26 cellular contexts compared by ENCODE assay signal in the genomic region with DNA sequence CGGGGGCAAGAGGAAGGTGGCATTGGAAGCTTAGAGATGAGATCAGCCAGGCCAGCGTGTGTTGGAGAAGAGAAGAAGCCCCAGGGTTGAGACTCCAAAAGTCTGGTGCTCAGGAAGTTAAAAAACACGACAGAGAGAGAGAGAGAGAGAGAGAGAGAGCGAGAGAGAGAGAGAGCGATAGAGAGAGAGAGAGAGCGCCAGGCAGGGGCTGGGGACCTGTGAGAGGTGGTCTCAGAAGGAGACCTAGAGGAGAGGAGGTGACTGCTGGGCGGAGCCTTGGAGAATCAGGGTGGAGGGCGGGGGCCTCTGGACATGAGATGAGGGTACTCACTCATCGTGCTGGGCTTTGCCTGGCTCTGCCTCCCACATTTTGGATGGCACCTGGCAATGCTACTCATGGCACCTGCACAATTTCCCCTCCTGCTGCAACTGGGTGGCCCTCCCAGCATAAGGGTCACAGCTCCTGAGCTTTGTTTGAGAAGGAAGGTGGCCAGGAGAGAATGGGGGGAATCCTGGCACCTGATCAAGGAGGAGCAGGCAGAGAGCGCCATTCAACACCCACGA. TPM values are rescaled to one million over a fixed set of nuclear protein-coding genes. Genes with fewer than 3 reads are reported as not detected.
DNase-seq lines count a peak whose midpoint lies in the region; ATAC-seq and TF ChIP-seq lines count a peak whose summit lies in the region.
"Had no signal": no experiment of that assay in that cellular context is flagged by ENCODE, and none has a peak within 500 bp of the region (broad histone marks: within the 10 kb centered on the region; RNA-seq: fewer than 3 reads in every experiment).

No MANE protein-coding gene starts in this region.

- no peaks in the 10 kb centered on the region for H3K36me3 Mint-ChIP-seq in natural killer cell treated with Interleukin-12 subunit alpha and Interleukin-12 subunit beta and Interleukin-15 and Interleukin-18, amount 100 ng/mL, for 72 hours
- H3K36me3 Mint-ChIP-seq in natural killer cell (no peaks in the 10 kb centered on the region), chondrocyte (ENCODE audit: low read depth) (peaks cover 3% of the 10 kb centered on the region), osteocyte (ENCODE audit: unreplicated experiment) (peaks cover 7% of the 10 kb centered on the region)
- H3K36me3 Mint-ChIP-seq: activated naive CD4-positive, alpha-beta T cell treated with anti-CD3 and anti-CD28 coated beads, Interleukin-2, amount 50 U/mL, for 24 hours; CD8-positive, alpha-beta memory T cell; naive B cell had no signal

- no peak overlapping the region for H3K4me3 Mint-ChIP-seq in natural killer cell treated with Interleukin-12 subunit alpha and Interleukin-12 subunit beta and Interleukin-15 and Interleukin-18, amount 100 ng/mL, for 72 hours
- H3K4me3 Mint-ChIP-seq in natural killer cell (no peak overlapping the region), chondrocyte (ENCODE audit: unreplicated experiment) (no peak overlapping the region), osteocyte (ENCODE audit: unreplicated experiment) (no peak overlapping the region)
- H3K4me3 Mint-ChIP-seq: activated naive CD4-positive, alpha-beta T cell treated with anti-CD3 and anti-CD28 coated beads, Interleukin-2, amount 50 U/mL, for 24 hours; CD8-positive, alpha-beta memory T cell; naive B cell had no signal

- TF ChIP-seq CTCF in natural killer cell (IDR thresholded peaks at IDR 0.05) (no peak), chondrocyte (IDR thresholded peaks at IDR 0.05) (no peak), osteocyte (IDR thresholded peaks at IDR 0.05) (no peak)

- peaks cover 8 to 10% of the 10 kb centered on the region in 2 donors for H3K27me3 Mint-ChIP-seq in natural killer cell treated with Interleukin-12 subunit alpha and Interleukin-12 subunit beta and Interleukin-15 and Interleukin-18, amount 100 ng/mL, for 72 hours
- H3K27me3 Mint-ChIP-seq in natural killer cell (ENCODE audit: low read depth in 2 of 2) = peaks cover 0 to 9% of the 10 kb centered on the region in 2 donors
- H3K27me3 Mint-ChIP-seq in chondrocyte (ENCODE audit: low read depth) = no peaks in the 10 kb centered on the region
- H3K27me3 Mint-ChIP-seq in osteocyte (ENCODE audit: unreplicated experiment) = no peaks in the 10 kb centered on the region

- no peak for ATAC-seq in natural killer cell treated with Interleukin-12 subunit alpha and Interleukin-12 subunit beta and Interleukin-15 and Interleukin-18, amount 100 ng/mL, for 72 hours
- no peak for ATAC-seq in natural killer cell
- ATAC-seq in HG03039 (IDR thresholded peaks at IDR 0.05; ENCODE audit: unreplicated experiment) = no peak
- ATAC-seq: GM12878 had no signal

- peak; percentile 47 for DNase-seq in natural killer cell treated with Interleukin-12 subunit alpha and Interleukin-12 subunit beta and Interleukin-15 and Interleukin-18, amount 100 ng/mL, for 72 hours (ENCODE audit: low spot score)
- DNase-seq in natural killer cell (no peak), chondrocyte (ENCODE audit: low spot score) (no peak), osteocyte (ENCODE audit: extremely low spot score, unreplicated experiment) (no peak), DMS114 treated with DMSO at 0.1 percent for 48 hours (lab: John Stamatoyannopoulos, UW; ENCODE audit: unreplicated experiment) (no peak), hypothalamus (lab: John Stamatoyannopoulos, UW) (no peak), NCI-H345 treated with DMSO at 0.1 percent for 48 hours (lab: John Stamatoyannopoulos, UW; ENCODE audit: unreplicated experiment) (no peak)
- DNase-seq: activated CD4-positive, alpha-beta T cell treated with anti-CD3 and anti-CD28 coated beads for 48 hours; AML-193; CD8-positive, alpha-beta memory T cell; effector CD4-positive, alpha-beta T cell; KG1; left ventricle myocardium inferior; midbrain; naive B cell; NCI-H1105 treated with DMSO at 0.1 percent for 48 hours; NCI-H2029; NCI-H526; occipital lobe; Peyer's patch; stimulated activated naive CD4-positive, alpha-beta T cell; T-helper 9 cell; WERI-Rb-1 had no signal

- H3K9me3 Mint-ChIP-seq in natural killer cell treated with Interleukin-12 subunit alpha and Interleukin-12 subunit beta and Interleukin-15 and Interleukin-18, amount 100 ng/mL, for 72 hours = no peaks in the 10 kb centered on the region
- H3K9me3 Mint-ChIP-seq in natural killer cell = no peaks in the 10 kb centered on the region
- peaks cover 4% of the 10 kb centered on the region for H3K9me3 Mint-ChIP-seq in chondrocyte (ENCODE audit: low read depth)
- H3K9me3 Mint-ChIP-seq in osteocyte (ENCODE audit: unreplicated experiment) = no peaks in the 10 kb centered on the region
- H3K9me3 Mint-ChIP-seq: activated naive CD4-positive, alpha-beta T cell treated with anti-CD3 and anti-CD28 coated beads, Interleukin-2, amount 50 U/mL, for 24 hours; CD8-positive, alpha-beta memory T cell had no signal

- intact Hi-C loops in natural killer cell (cut with micrococcal nuclease) = no loop called here

- H3K27ac Mint-ChIP-seq in natural killer cell treated with Interleukin-12 subunit alpha and Interleukin-12 subunit beta and Interleukin-15 and Interleukin-18, amount 100 ng/mL, for 72 hours = no peak overlapping the region
- H3K27ac Mint-ChIP-seq in natural killer cell (no peak overlapping the region), chondrocyte (ENCODE audit: unreplicated experiment) (peak overlapping the region; percentile 89), osteocyte (ENCODE audit: unreplicated experiment) (peak overlapping the region; percentile 66)
- H3K27ac Mint-ChIP-seq: activated naive CD4-positive, alpha-beta T cell treated with anti-CD3 and anti-CD28 coated beads, Interleukin-2, amount 50 U/mL, for 24 hours had no signal

- no peaks in the 10 kb centered on the region for H3K4me1 Mint-ChIP-seq in natural killer cell treated with Interleukin-12 subunit alpha and Interleukin-12 subunit beta and Interleukin-15 and Interleukin-18, amount 100 ng/mL, for 72 hours (ENCODE audit: low read depth in 2 of 2)
- H3K4me1 Mint-ChIP-seq in natural killer cell (no peaks in the 10 kb centered on the region), chondrocyte (ENCODE audit: low read depth) (peaks cover 45% of the 10 kb centered on the region), osteocyte (ENCODE audit: unreplicated experiment) (peaks cover 30% of the 10 kb centered on the region)
- H3K4me1 Mint-ChIP-seq: activated naive CD4-positive, alpha-beta T cell treated with anti-CD3 and anti-CD28 coated beads, Interleukin-2, amount 50 U/mL, for 24 hours; CD8-positive, alpha-beta memory T cell had no signal

RNA-seq across cellular contexts. Expression of gene FBLN2, which starts 51.0 kb away (rescaled TPM):
- total RNA-seq in natural killer cell treated with Interleukin-12 subunit alpha and Interleukin-12 subunit beta and Interleukin-15 and Interleukin-18, amount 100 ng/mL, for 72 hours = not detected
- 1 to 10 TPM in 2 of 3 donors, under 1 TPM in 1; 0.61 to 2.7 (median 1.6) TPM for total RNA-seq in natural killer cell
- total RNA-seq in chondrocyte = 284 to 413 TPM (median 394 TPM) in 3 replicates
- total RNA-seq in osteocyte = 215 and 251 TPM in 2 replicates

Comparison
In these comparisons a context has a peak if more than half of its experiments do, and no peak if none do; other contexts are left out.
1. H3K27ac Mint-ChIP-seq: peak in chondrocyte (single experiment) and osteocyte (single experiment); none in natural killer cell treated with Interleukin-12 subunit alpha and Interleukin-12 subunit beta and Interleukin-15 and Interleukin-18, amount 100 ng/mL, for 72 hours (0 of 2) and natural killer cell (0 of 2).
2. RNA of gene FBLN2, which starts 51.0 kb away (total RNA-seq): 284 to 413 TPM in chondrocyte and 215 to 251 TPM in osteocyte; 0.61 to 2.7 TPM in natural killer cell and not detected in natural killer cell treated with Interleukin-12 subunit alpha and Interleukin-12 subunit beta and Interleukin-15 and Interleukin-18, amount 100 ng/mL, for 72 hours; every median in the first group is over 10 times any median in the second.